ENCODE assay signal across 27 cellular contexts in the genomic region with DNA sequence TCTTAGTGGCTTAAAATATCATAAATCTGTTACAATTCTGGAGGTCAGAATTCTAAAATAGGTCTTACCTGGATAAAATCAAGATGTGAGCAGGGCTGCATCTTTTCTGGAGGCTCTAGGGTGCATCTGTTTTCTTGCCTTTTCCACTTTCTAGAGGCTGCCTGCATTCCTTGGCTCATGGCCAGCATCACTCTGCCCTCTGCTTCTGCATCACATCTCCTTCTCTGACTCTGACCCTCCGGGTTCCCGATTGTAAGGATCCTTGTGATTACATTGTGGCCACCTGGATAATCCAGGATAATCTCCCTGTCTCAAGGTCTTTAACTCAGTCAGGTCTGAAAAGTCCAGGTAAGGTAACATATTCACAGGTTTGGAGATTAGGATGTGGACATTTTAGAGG. TPM values are rescaled to one million over a fixed set of nuclear protein-coding genes. Genes with fewer than 3 reads are reported as not detected.
DNase-seq lines count a peak whose midpoint lies in the region; ATAC-seq, FAIRE-seq and TF ChIP-seq lines count a peak whose summit lies in the region.
"Had no signal": no experiment of that assay in that cellular context is flagged by ENCODE, and none has a peak within 500 bp of the region (broad histone marks: within the 10 kb centered on the region; RNA-seq: fewer than 3 reads in every experiment).

No MANE protein-coding gene starts in this region.

- 0% methylated on average over 2 of the region's 2 CpGs for WGBS in K562 (ENCODE audit: insufficient coverage, low coverage, missing lambda C conversion rate)
- 68% methylated on average over 2 of the region's 2 CpGs for WGBS in hepatocyte (ENCODE audit: low lambda C conversion rate, missing lambda C conversion rate)

- H3K4me1 ChIP-seq in K562 (replicated peaks in 1 of 2; ENCODE audit: control insufficient read depth in 2 of 2, insufficient read depth in 2 of 2, low read length in 2 of 2) = no peaks in the 10 kb centered on the region
- H3K4me1 ChIP-seq in hepatocyte (ENCODE audit: insufficient read depth) = peaks cover 5% of the 10 kb centered on the region

- H3K9me3 ChIP-seq in K562 (replicated peaks; ENCODE audit: control insufficient read depth, insufficient read depth, low read depth, low read length) (no peaks in the 10 kb centered on the region), hepatocyte (ENCODE audit: low read depth) (no peaks in the 10 kb centered on the region)

- no peaks in the 10 kb centered on the region for H3K36me3 ChIP-seq in K562 (ENCODE audit: control insufficient read depth, insufficient read depth, low read length)
- no peaks in the 10 kb centered on the region for H3K36me3 ChIP-seq in hepatocyte (replicated peaks; ENCODE audit: insufficient read depth, low read depth)

- FAIRE-seq in K562 (lab: Jason Lieb, UNC) = no peak
- peak; percentile 69 for FAIRE-seq in urothelium cell line (lab: Jason Lieb, UNC)
- FAIRE-seq: GM18507, RCC 7860 had no signal

- TF ChIP-seq EP300 in K562 (IDR thresholded peaks at IDR 0.05; ENCODE audit: low read length) = no peak

- H4K20me1 ChIP-seq in K562 (replicated peaks; ENCODE audit: control insufficient read depth, insufficient read depth, low read length) = no peaks in the 10 kb centered on the region
- H4K20me1 ChIP-seq in hepatocyte (ENCODE audit: insufficient read depth, poor library complexity, severe bottlenecking) = no peaks in the 10 kb centered on the region

- intact Hi-C loops in K562 (cut with micrococcal nuclease) = no loop called here

- no peaks in the 10 kb centered on the region for H3K79me2 ChIP-seq in K562 (ENCODE audit: control insufficient read depth, insufficient read depth, low read length)
- H3K79me2 ChIP-seq in hepatocyte = no peaks in the 10 kb centered on the region

- H3K4me3 ChIP-seq in K562 = no peak overlapping the region
- no peak overlapping the region for H3K4me3 ChIP-seq in hepatocyte

- H3K9ac ChIP-seq in K562 (ENCODE audit: insufficient read depth in 1 of 2, low read depth in 2 of 2, low read length in 2 of 2) = no peak overlapping the region

- no peaks in the 10 kb centered on the region for H3K9me1 ChIP-seq in K562 (ENCODE audit: control insufficient read depth, insufficient read depth, low read length)

- ATAC-seq in K562 (no peak), GM19035 (IDR thresholded peaks at IDR 0.05; ENCODE audit: unreplicated experiment) (no peak)

- TF ChIP-seq CTCF in K562 (IDR thresholded peaks at IDR 0.05 in 2 of 3, conservative IDR thresholded peaks at IDR 0.05 in 1 of 3; ENCODE audit: insufficient read depth in 2 of 3, low read depth in 1 of 3, low read length in 3 of 3) (no peak), hepatocyte (IDR thresholded peaks at IDR 0.05; ENCODE audit: poor library complexity) (no peak)

- H3K4me2 ChIP-seq in K562 (ENCODE audit: insufficient read depth, low read length) (no peak overlapping the region), hepatocyte (no peak overlapping the region)

- no TSS peak for BruUV-seq in K562 (replicated peaks; lab: Mats Ljungman, UMichigan)

- in situ Hi-C loops in K562 (cut with MboI) = no loop called here

- H2AFZ ChIP-seq in K562 (ENCODE audit: low read depth, low read length) = no peak overlapping the region
- H2AFZ ChIP-seq in hepatocyte = no peak overlapping the region

- peaks cover 0 to 11% of the 10 kb centered on the region in 2 experiments; a peak in 3 of 5 replicates for H3K27me3 ChIP-seq in K562 (ENCODE audit: control insufficient read depth in 2 of 2, insufficient read depth in 2 of 2, low read length in 2 of 2)
- no peaks in the 10 kb centered on the region for H3K27me3 ChIP-seq in hepatocyte

- no peaks in the 10 kb centered on the region for H3K9me2 ChIP-seq in hepatocyte (replicated peaks; ENCODE audit: insufficient read depth)

- CTCF ChIA-PET in K562 (lab: Yijun Ruan, JAX; ENCODE audit: low intra/inter-chr PET ratio) = no interaction called here

- DNase-seq in HT-29 (ENCODE audit: low spot score) = peak; percentile 26
- peak; percentile 24 for DNase-seq in NCI-H69 (lab: John Stamatoyannopoulos, UW)
- no peak for DNase-seq in K562 (ENCODE audit: extremely low read depth in 1 of 4, low spot score in 3 of 4)
- DNase-seq in urothelium cell line (ENCODE audit: low spot score) = no peak
- DNase-seq in iPS-NIHi7 (ENCODE audit: extremely low spot score) = no peak
- DNase-seq in hepatocyte (ENCODE audit: low spot score) = no peak
- DNase-seq: CD4-positive, CD25-positive, alpha-beta regulatory T cell; DMS153; GDM1; GOT3; HCEC 1CT; IMR-90; Karpas-422; MM.1S; NCI-H1048; NCI-H1417 treated with DMSO at 0.1 percent for 48 hours; NCI-H187; NCI-H748 treated with DMSO at 0.1 percent for 48 hours; Right ventricle myocardium superior; T-helper 2 cell had no signal

- POLR2A ChIA-PET in K562 (lab: Yijun Ruan, JAX) = no interaction called here

- H3K27ac ChIP-seq in K562 (ENCODE audit: extremely low read depth, low read depth, low read length) (no peak overlapping the region), hepatocyte (no peak overlapping the region)
- H3K27ac ChIP-seq: HL-60 had no signal

- no peak for TF ChIP-seq RAD21 in K562 (CRISPR knock-in tag; conservative IDR thresholded peaks at IDR 0.05 in 1 of 2, IDR thresholded peaks at IDR 0.05 in 1 of 2)

- no peak for TF ChIP-seq POLR2A in K562 (conservative IDR thresholded peaks at IDR 0.05)

TF ChIP-seq in K562, 482 proteins besides CTCF, POLR2A, EP300 and RAD21:
- TF ChIP-seq CHAMP1 (IDR thresholded peaks at IDR 0.05) (no peak), NFIC (IDR thresholded peaks at IDR 0.05) (peak; percentile 23), ZNF431 (CRISPR knock-in tag; IDR thresholded peaks at IDR 0.05) (no peak), ELK1 (CRISPR knock-in tag; IDR thresholded peaks at IDR 0.05) (no peak), RBM15 (IDR thresholded peaks at IDR 0.05; ENCODE audit: insufficient read depth, low read length) (no peak)
TF ChIP-seq in K562: peak in this region for 1.

RNA-seq across cellular contexts. Expression of gene BMP4, which starts 11.0 kb away (rescaled TPM):
- total RNA-seq in HT-29 (2014; rRNA removed; shearing (Covaris generic)) = 362 and 395 TPM in 2 replicates
- 0.72 TPM in 1 of 2 replicates, not detected in the other for total RNA-seq in K562 (2011; cell fraction: chromatin; rRNA removed; ENCODE audit: low replicate concordance)
- not detected in 2 replicates for total RNA-seq in K562 (2011; cell fraction: nucleolus; rRNA removed)
- total RNA-seq in K562 (2011; cell fraction: nucleoplasm; rRNA removed) = not detected in 2 replicates
- total RNA-seq in K562 (2014; rRNA removed) (not detected in 2 replicates), K562 (2014; rRNA removed; fragmentation: Illumina TruSeq; extraction: Trizol) (not detected in 2 replicates), K562 (2015; rRNA removed; fragmentation: Illumina TruSeq; extraction: Trizol) (not detected in 2 replicates), K562 (2021) (not detected in 2 replicates), hepatocyte (54.0 and 56.0 TPM in 2 replicates)
- polyA plus RNA-seq in K562 (2011; rRNA removed) (not detected in 2 replicates), K562 (2014; fragmentation: Illumina TruSeq; extraction: Trizol) (not detected in 2 replicates), K562 (2014; fragmentation: Nextera tagmentation; extraction: Ambion mirVana) (not detected), K562 (2014; rRNA removed) (not detected in 2 replicates), hepatocyte (41.2 and 50.6 TPM in 2 replicates)
- 0.12 TPM in 1 of 2 replicates, not detected in the other for polyA plus RNA-seq in K562 (2011; cell fraction: cytosol; rRNA removed)
- 0.11 TPM in 1 of 2 replicates, not detected in the other for polyA plus RNA-seq in K562 (2011; cell fraction: nucleus; rRNA removed)
- polyA plus RNA-seq in K562 (2012) = not detected in 2 replicates
- polyA minus RNA-seq in K562 (2011; rRNA and poly(A)+ RNA removed) = not detected in 2 replicates
- polyA minus RNA-seq in K562 (2011; cell fraction: cytosol; rRNA and poly(A)+ RNA removed) = not detected in 2 replicates
- not detected in 2 replicates for polyA minus RNA-seq in K562 (2011; cell fraction: nucleus; rRNA and poly(A)+ RNA removed)
- total RNA-seq: A673; CD4-positive, CD25-positive, alpha-beta regulatory T cell; NCI-H460; OCI-LY7 had no signal

Comparison
In these comparisons a context has a peak if more than half of its experiments do, and no peak if none do; other contexts are left out.
1. DNase-seq: peak in HT-29 (single experiment) and NCI-H69 (single experiment); none in K562 (0 of 4), urothelium cell line (single experiment), iPS-NIHi7 (single experiment) and hepatocyte (single experiment).
2. RNA of gene BMP4, which starts 11.0 kb away (total RNA-seq): 362 to 395 TPM in HT-29 and 54.0 to 56.0 TPM in hepatocyte; 0.72 TPM in K562; every median in the first group is over 10 times any median in the second.